In genomic region chr4:98260579-98261290, GRCh38 we compare ENCODE assay signal across 1 cellular context.
TF ChIP-seq lines count a peak whose summit lies in the region.

No MANE protein-coding gene starts in this region.

TF ChIP-seq in HepG2, 621 proteins besides CTCF, POLR2A, EP300 and RAD21 (continued from another document and continues in another):
- TF ChIP-seq PAXIP1 (CRISPR knock-in tag; conservative IDR thresholded peaks at IDR 0.05) (no peak; the same call in 1 of the 2 replicates), ZNF337 (CRISPR knock-in tag; IDR thresholded peaks at IDR 0.05; ENCODE audit: borderline replicate concordance, low read depth) (no peak), ZBTB37 (CRISPR knock-in tag; IDR thresholded peaks at IDR 0.05) (peak; percentile 71; the same call in 1 of the 2 replicates), PHF20 (CRISPR knock-in tag; IDR thresholded peaks at IDR 0.05) (peak; percentile 50), ZNF503 (CRISPR knock-in tag; IDR thresholded peaks at IDR 0.05) (peak; percentile 61; the same call in 1 of the 2 replicates), HIC2 (CRISPR knock-in tag; IDR thresholded peaks at IDR 0.05; ENCODE audit: low read depth) (no peak), TGIF2 (CRISPR knock-in tag; IDR thresholded peaks at IDR 0.05) (peak; percentile 20; the same call in 1 of the 2 replicates), TERF1 (CRISPR knock-in tag; IDR thresholded peaks at IDR 0.05) (no peak), KMT2A (CRISPR knock-in tag; IDR thresholded peaks at IDR 0.05) (peak; percentile 19), ZBTB3 (CRISPR knock-in tag; IDR thresholded peaks at IDR 0.05; ENCODE audit: borderline replicate concordance, low read depth) (no peak), ZBTB21 (CRISPR knock-in tag; IDR thresholded peaks at IDR 0.05) (0 out of 2 replicates have a peak, but pooled peaks have one; percentile 16), FOXC1 (CRISPR knock-in tag; IDR thresholded peaks at IDR 0.05; ENCODE audit: borderline replicate concordance) (no peak; the same call in none of the 2 replicates), ZBTB44 (CRISPR knock-in tag; IDR thresholded peaks at IDR 0.05) (no peak), KAT2B (IDR thresholded peaks at IDR 0.05; ENCODE audit: borderline replicate concordance, low read depth, low read length) (no peak), MTF1 (CRISPR knock-in tag; IDR thresholded peaks at IDR 0.05) (peak; percentile 37; the same call in 1 of the 2 replicates), ZNF609 (CRISPR knock-in tag; IDR thresholded peaks at IDR 0.05; ENCODE audit: borderline replicate concordance) (no peak; the same call in 1 of the 2 replicates), TCF7 (IDR thresholded peaks at IDR 0.05; ENCODE audit: low read depth) (no peak), CERS6 (CRISPR knock-in tag; IDR thresholded peaks at IDR 0.05) (no peak), ZSCAN9 (CRISPR knock-in tag; IDR thresholded peaks at IDR 0.05; ENCODE audit: borderline replicate concordance) (0 out of 2 replicates have a peak, but pooled peaks have one; percentile 33), LBX2 (CRISPR knock-in tag; IDR thresholded peaks at IDR 0.05; ENCODE audit: borderline replicate concordance) (no peak), ZNF775 (CRISPR knock-in tag; IDR thresholded peaks at IDR 0.05; ENCODE audit: borderline replicate concordance) (no peak), STAG1 (CRISPR knock-in tag; IDR thresholded peaks at IDR 0.05) (no peak), KLF15 (CRISPR knock-in tag; IDR thresholded peaks at IDR 0.05; ENCODE audit: borderline replicate concordance) (0 out of 2 replicates have a peak, but pooled peaks have one; percentile 75), SNAI1 (CRISPR knock-in tag; IDR thresholded peaks at IDR 0.05; ENCODE audit: borderline replicate concordance) (peak; percentile 93), MIER2 (CRISPR knock-in tag; IDR thresholded peaks at IDR 0.05) (no peak), ZNF335 (CRISPR knock-in tag; IDR thresholded peaks at IDR 0.05) (no peak; the same call in 1 of the 2 replicates), ZNF552 (CRISPR knock-in tag; IDR thresholded peaks at IDR 0.05; ENCODE audit: borderline replicate concordance) (no peak), ATF7 (IDR thresholded peaks at IDR 0.05) (no peak), ATF7 (CRISPR knock-in tag; IDR thresholded peaks at IDR 0.05) (no peak), ZNF101 (CRISPR knock-in tag; IDR thresholded peaks at IDR 0.05; ENCODE audit: borderline replicate concordance, low read depth) (no peak), ARID4A (CRISPR knock-in tag; IDR thresholded peaks at IDR 0.05; ENCODE audit: borderline replicate concordance) (peak; percentile 76; the same call in 1 of the 2 replicates), ATF1 (CRISPR knock-in tag; IDR thresholded peaks at IDR 0.05) (no peak), GATAD1 (CRISPR knock-in tag; IDR thresholded peaks at IDR 0.05) (peak; percentile 51; the same call in 1 of the 2 replicates), WIZ (CRISPR knock-in tag; IDR thresholded peaks at IDR 0.05) (no peak), HOXD1 (CRISPR knock-in tag; IDR thresholded peaks at IDR 0.05) (0 out of 2 replicates have a peak, but pooled peaks have one; percentile 8)
